15 cellular contexts compared by ENCODE assay signal in genomic region chr10:105743343-105744056, GRCh38.
"Had no signal": no experiment of that assay in that cellular context is flagged by ENCODE, and none has a peak within 500 bp of the region (broad histone marks: within the 10 kb centered on the region; RNA-seq: fewer than 3 reads in every experiment).

No MANE protein-coding gene starts in this region.

- DNase-seq: activated CD4-positive, alpha-beta T cell treated with anti-CD3 and anti-CD28 coated beads for 48 hours; activated CD8-positive, alpha-beta memory T cell treated with anti-CD3 and anti-CD28 coated beads, Interleukin-2, amount 50 U/mL, for 4 hours; activated CD8-positive, alpha-beta T cell treated with anti-CD3 and anti-CD28 coated beads, Interleukin-2, amount 10 ng/mL, durations not matched to agents 7 days and 5 days; activated gamma-delta T cell treated with Interleukin-2 at 50 U/mL for 16 hours; amniotic stem cell; brain microvascular endothelial cell; effector memory CD4-positive, alpha-beta T cell; foreskin keratinocyte; mammary epithelial cell; mucosa of descending colon; naive thymus-derived CD4-positive, alpha-beta T cell; stimulated activated naive CD8-positive, alpha-beta T cell treated with anti-CD3 and anti-CD28 coated beads, Interleukin-15, amount 100 ng/mL, for 72 hours; upper lobe of right lung had no signal

- ATAC-seq: activated CD8-positive, alpha-beta T cell treated with anti-CD3 and anti-CD28 coated beads, Interleukin-2, amount 10 ng/mL, durations not matched to agents 7 days and 5 days; foreskin keratinocyte; mucosa of descending colon; naive thymus-derived CD4-positive, alpha-beta T cell; sciatic nerve; stimulated activated naive CD8-positive, alpha-beta T cell treated with anti-CD3 and anti-CD28 coated beads, Interleukin-15, amount 100 ng/mL, for 72 hours; upper lobe of right lung; WTC11 had no signal
